ENCODE assay signal across 19 cellular contexts in genomic region chr1:75855010-75855409, GRCh38. TPM values are rescaled to one million over a fixed set of nuclear protein-coding genes. Genes with fewer than 3 reads are reported as not detected.
DNase-seq lines count a peak whose midpoint lies in the region; ATAC-seq, FAIRE-seq and TF ChIP-seq lines count a peak whose summit lies in the region.
"Had no signal": no experiment of that assay in that cellular context is flagged by ENCODE, and none has a peak within 500 bp of the region (broad histone marks: within the 10 kb centered on the region; RNA-seq: fewer than 3 reads in every experiment).

No MANE protein-coding gene starts in this region.

- H3K27ac Mint-ChIP-seq in MCF 10A (ENCODE audit: low read depth, unreplicated experiment), result peak overlapping the region; percentile 88
- H3K27ac Mint-ChIP-seq in natural killer cell treated with Interleukin-12 subunit alpha and Interleukin-12 subunit beta and Interleukin-15 and Interleukin-18, amount 100 ng/mL, for 72 hours, result no peak overlapping the region
- H3K27ac Mint-ChIP-seq: activated naive CD8-positive, alpha-beta T cell treated with anti-CD3 and anti-CD28 coated beads, Interleukin-2, amount 10 ng/mL, durations not matched to agents 7 days and 5 days; immature natural killer cell had no signal

- DNase-seq in MCF 10A (ENCODE audit: unreplicated experiment) (peak; percentile 81), breast epithelium (ENCODE audit: low spot score in 2 of 2) (no peak), T1000 (lab: John Stamatoyannopoulos, UW) (peak; percentile 63), fibroblast of the aortic adventitia (ENCODE audit: low read depth) (peak; percentile 77), urothelium cell line (ENCODE audit: low spot score) (peak; percentile 55), cerebellum (ENCODE audit: low spot score) (no peak), prostate gland (ENCODE audit: low spot score) (no peak)
- DNase-seq in natural killer cell treated with Interleukin-12 subunit alpha and Interleukin-12 subunit beta and Interleukin-15 and Interleukin-18, amount 100 ng/mL, for 72 hours (ENCODE audit: low spot score), result no peak
- DNase-seq: activated CD4-positive, CD25-positive, alpha-beta regulatory T cell; activated naive CD8-positive, alpha-beta T cell treated with anti-CD3 and anti-CD28 coated beads, Interleukin-2, amount 10 ng/mL, durations not matched to agents 7 days and 5 days; DMS 273 treated with DMSO at 0.1 percent for 48 hours; immature natural killer cell; midbrain; NCI-H1105; NCI-H345; substantia nigra had no signal

- no peaks in the 10 kb centered on the region for H3K36me3 Mint-ChIP-seq in MCF 10A (ENCODE audit: insufficient read depth, unreplicated experiment)
- no peaks in the 10 kb centered on the region for H3K36me3 Mint-ChIP-seq in natural killer cell treated with Interleukin-12 subunit alpha and Interleukin-12 subunit beta and Interleukin-15 and Interleukin-18, amount 100 ng/mL, for 72 hours
- H3K36me3 Mint-ChIP-seq: activated naive CD8-positive, alpha-beta T cell treated with anti-CD3 and anti-CD28 coated beads, Interleukin-2, amount 10 ng/mL, durations not matched to agents 7 days and 5 days had no signal

- no peak for ATAC-seq in natural killer cell treated with Interleukin-12 subunit alpha and Interleukin-12 subunit beta and Interleukin-15 and Interleukin-18, amount 100 ng/mL, for 72 hours

- H3K4me1 ChIP-seq in breast epithelium, result no peaks in the 10 kb centered on the region
- no peaks in the 10 kb centered on the region for H3K4me1 ChIP-seq in prostate gland (replicated peaks)

- H3K36me3 ChIP-seq in breast epithelium, result no peaks in the 10 kb centered on the region
- H3K36me3 ChIP-seq in prostate gland, result no peaks in the 10 kb centered on the region

- no peaks in the 10 kb centered on the region for H3K9me3 ChIP-seq in breast epithelium
- H3K9me3 ChIP-seq in prostate gland, result no peaks in the 10 kb centered on the region

- H3K9me3 Mint-ChIP-seq in MCF 10A (ENCODE audit: unreplicated experiment), result peaks cover 6% of the 10 kb centered on the region
- H3K9me3 Mint-ChIP-seq in natural killer cell treated with Interleukin-12 subunit alpha and Interleukin-12 subunit beta and Interleukin-15 and Interleukin-18, amount 100 ng/mL, for 72 hours, result peaks cover 3% of the 10 kb centered on the region
- H3K9me3 Mint-ChIP-seq: activated naive CD8-positive, alpha-beta T cell treated with anti-CD3 and anti-CD28 coated beads, Interleukin-2, amount 10 ng/mL, durations not matched to agents 7 days and 5 days had no signal

- intact Hi-C loops in MCF 10A (cut with micrococcal nuclease) (no loop called here), breast epithelium (cut with DNase I; ENCODE audit: low total_unique reads) (no loop called here), prostate gland (cut with DNase I) (no loop called here)

- POLR2A ChIA-PET in MCF 10A (lab: Yijun Ruan, JAX), result no interaction called here

- FAIRE-seq in urothelium cell line (lab: Jason Lieb, UNC), result peak; percentile 13
- FAIRE-seq: A204.1, frontal cortex, HTR-8/SVneo had no signal

- H3K4me3 ChIP-seq in breast epithelium (no peak overlapping the region), fibroblast of the aortic adventitia (ENCODE audit: low read depth, low read length) (no peak overlapping the region), prostate gland (no peak overlapping the region)

- H3K27ac ChIP-seq in breast epithelium (no peak overlapping the region), prostate gland (no peak overlapping the region)

- CTCF ChIA-PET in MCF 10A (lab: Yijun Ruan, JAX), result no interaction called here

- no peak for TF ChIP-seq CTCF in MCF 10A (IDR thresholded peaks at IDR 0.05; ENCODE audit: unreplicated experiment)
- no peak for TF ChIP-seq CTCF in breast epithelium (IDR thresholded peaks at IDR 0.05)
- TF ChIP-seq CTCF in fibroblast of the aortic adventitia (IDR thresholded peaks at IDR 0.05; ENCODE audit: insufficient read depth, low read length), result no peak
- TF ChIP-seq CTCF in prostate gland (IDR thresholded peaks at IDR 0.05), result no peak

- TF ChIP-seq POLR2A in breast epithelium (IDR thresholded peaks at IDR 0.05), result no peak
- no peak for TF ChIP-seq POLR2A in prostate gland (IDR thresholded peaks at IDR 0.05)

- WGBS in prostate gland, result 76% methylated on average over 2 of the region's 2 CpGs

- BruUV-seq in MCF 10A (replicated peaks; lab: Mats Ljungman, UMichigan), result no TSS peak

- no peaks in the 10 kb centered on the region for H3K27me3 ChIP-seq in breast epithelium
- H3K27me3 ChIP-seq in prostate gland (replicated peaks; ENCODE audit: insufficient read depth), result no peaks in the 10 kb centered on the region

- H3K27me3 Mint-ChIP-seq in MCF 10A (ENCODE audit: insufficient read depth, unreplicated experiment), result no peaks in the 10 kb centered on the region
- H3K27me3 Mint-ChIP-seq in natural killer cell treated with Interleukin-12 subunit alpha and Interleukin-12 subunit beta and Interleukin-15 and Interleukin-18, amount 100 ng/mL, for 72 hours, result peaks cover 7 to 25% of the 10 kb centered on the region in 2 donors

- H3K4me1 Mint-ChIP-seq in MCF 10A (ENCODE audit: insufficient read depth, unreplicated experiment), result peaks cover 7% of the 10 kb centered on the region
- H3K4me1 Mint-ChIP-seq in natural killer cell treated with Interleukin-12 subunit alpha and Interleukin-12 subunit beta and Interleukin-15 and Interleukin-18, amount 100 ng/mL, for 72 hours (ENCODE audit: low read depth in 2 of 2), result no peaks in the 10 kb centered on the region
- H3K4me1 Mint-ChIP-seq: activated naive CD8-positive, alpha-beta T cell treated with anti-CD3 and anti-CD28 coated beads, Interleukin-2, amount 10 ng/mL, durations not matched to agents 7 days and 5 days; immature natural killer cell had no signal

- H3K4me3 Mint-ChIP-seq in MCF 10A (ENCODE audit: unreplicated experiment), result no peak overlapping the region
- no peak overlapping the region for H3K4me3 Mint-ChIP-seq in natural killer cell treated with Interleukin-12 subunit alpha and Interleukin-12 subunit beta and Interleukin-15 and Interleukin-18, amount 100 ng/mL, for 72 hours
- H3K4me3 Mint-ChIP-seq: activated naive CD8-positive, alpha-beta T cell treated with anti-CD3 and anti-CD28 coated beads, Interleukin-2, amount 10 ng/mL, durations not matched to agents 7 days and 5 days; immature natural killer cell had no signal

RNA-seq across cellular contexts. Expression of gene MSH4, which starts 58.3 kb away (rescaled TPM):
- total RNA-seq in MCF 10A (2022) (0.17 and 0.21 TPM in 2 replicates), breast epithelium (under 1 TPM; 0.32 to 0.88 (median 0.66) TPM), fibroblast of the aortic adventitia (ENCODE audit: low replicate concordance) (0.09 and 0.16 TPM in 2 replicates), cerebellum (0.73 TPM), prostate gland (under 1 TPM; 0.05 to 0.91 TPM)
- total RNA-seq in natural killer cell treated with Interleukin-12 subunit alpha and Interleukin-12 subunit beta and Interleukin-15 and Interleukin-18, amount 100 ng/mL, for 72 hours, result 1 to 10 TPM in 1 of 2 donors, under 1 TPM in 1; 0.19 to 1.1 TPM

Comparison
In these comparisons a context has a peak if more than half of its experiments do, and no peak if none do; other contexts are left out.
1. DNase-seq: peak in MCF 10A (single experiment), T1000 (single experiment), fibroblast of the aortic adventitia (single experiment) and urothelium cell line (single experiment); none in breast epithelium (0 of 2), cerebellum (single experiment), prostate gland (single experiment) and natural killer cell treated with Interleukin-12 subunit alpha and Interleukin-12 subunit beta and Interleukin-15 and Interleukin-18, amount 100 ng/mL, for 72 hours (single experiment).